In genomic region chr20:39446397-39446796, GRCh38 we compare ENCODE assay signal across 39 cellular contexts.
"Had no signal": no experiment of that assay in that cellular context is flagged by ENCODE, and none has a peak within 500 bp of the region (broad histone marks: within the 10 kb centered on the region; RNA-seq: fewer than 3 reads in every experiment).

No MANE protein-coding gene starts in this region.

- H3K9me3 ChIP-seq: adrenal gland, ascending aorta, body of pancreas, breast epithelium had no signal

- H3K27ac Mint-ChIP-seq: activated naive CD4-positive, alpha-beta T cell treated with anti-CD3 and anti-CD28 coated beads for 36 hours; activated naive CD4-positive, alpha-beta T cell treated with anti-CD3 and anti-CD28 coated beads, Interleukin-2, amount 10 ng/mL, durations not matched to agents 7 days and 5 days; activated naive CD4-positive, alpha-beta T cell treated with anti-CD3 and anti-CD28 coated beads, Interleukin-2, amount 50 U/mL, for 24 hours; activated naive CD4-positive, alpha-beta T cell treated with anti-CD3 and anti-CD28 coated beads, Interleukin-2, amount 50 U/mL, for 72 hours; activated naive CD8-positive, alpha-beta T cell; activated naive CD8-positive, alpha-beta T cell treated with anti-CD3 and anti-CD28 coated beads for 36 hours; activated naive CD8-positive, alpha-beta T cell treated with anti-CD3 and anti-CD28 coated beads, Interleukin-2, amount 10 ng/mL, durations not matched to agents 7 days and 5 days; activated naive CD8-positive, alpha-beta T cell treated with anti-CD3 and anti-CD28 coated beads, Interleukin-2, amount 50 U/mL, for 24 hours; activated T-cell treated with anti-CD3 and anti-CD28 coated beads, Interleukin-2, amount 50 U/mL, for 24 hours; activated T-cell treated with anti-CD3 and anti-CD28 coated beads, Interleukin-2, amount 50 U/mL, for 72 hours; activated T-helper 1 cell treated with anti-CD3 and anti-CD28 coated beads, Interleukin-12 subunit alpha, Interleukin-12 subunit beta, Interleukin-2, Interleukin-4 antibody, amounts not matched to agents 30 ng/mL and 10 ng/mL and 1 ng/mL, durations not matched to agents 14 hours and 24 hours and 36 hours; activated T-helper 17 cell treated with anti-CD3 and anti-CD28 coated beads, Interleukin-2, amount 50 U/mL, for 72 hours; activated T-helper 2 cell treated with anti-CD3 and anti-CD28 coated beads, Interferon-gamma antibody, Interleukin-2, Interleukin-4, amounts not matched to agents 10 μg/mL and 5 μg/mL and 100 μg/mL, durations not matched to agents 14 hours and 24 hours and 36 hours; brain had no signal

- H3K36me3 Mint-ChIP-seq: activated naive CD4-positive, alpha-beta T cell treated with anti-CD3 and anti-CD28 coated beads, Interleukin-2, amount 10 ng/mL, durations not matched to agents 7 days and 5 days; activated naive CD4-positive, alpha-beta T cell treated with anti-CD3 and anti-CD28 coated beads, Interleukin-2, amount 50 U/mL, for 24 hours; activated naive CD4-positive, alpha-beta T cell treated with anti-CD3 and anti-CD28 coated beads, Interleukin-2, amount 50 U/mL, for 72 hours; activated naive CD8-positive, alpha-beta T cell; activated naive CD8-positive, alpha-beta T cell treated with anti-CD3 and anti-CD28 coated beads for 36 hours; activated naive CD8-positive, alpha-beta T cell treated with anti-CD3 and anti-CD28 coated beads, Interleukin-2, amount 10 ng/mL, durations not matched to agents 7 days and 5 days; brain had no signal

- H3K27me3 ChIP-seq: adrenal gland, ascending aorta, body of pancreas, brain microvascular endothelial cell, breast epithelium, cardiac muscle cell had no signal

- H3K4me3 ChIP-seq: adrenal gland, ascending aorta, body of pancreas, breast epithelium, cardiac muscle cell had no signal

- ATAC-seq: activated naive CD4-positive, alpha-beta T cell treated with anti-CD3 and anti-CD28 coated beads, Interleukin-2, amount 50 U/mL, for 72 hours; activated naive CD8-positive, alpha-beta T cell treated with anti-CD3 and anti-CD28 coated beads, Interleukin-2, amount 50 U/mL, for 24 hours; activated T-cell treated with anti-CD3 and anti-CD28 coated beads, Interleukin-2, amount 50 U/mL, for 4 hours; activated T-cell treated with anti-CD3 and anti-CD28 coated beads, Interleukin-2, amount 50 U/mL, for 72 hours; activated T-helper 17 cell treated with anti-CD3 and anti-CD28 coated beads, Interleukin-2, amount 50 U/mL, for 72 hours; body of pancreas had no signal

- DNase-seq: activated effector memory CD4-positive, alpha-beta T cell treated with anti-CD3 and anti-CD28 coated beads, Interleukin-2, amount 50 U/mL, for 16 hours; activated effector memory CD4-positive, alpha-beta T cell treated with Interleukin-2 at 50 U/mL for 16 hours; activated gamma-delta T cell; activated gamma-delta T cell treated with Interleukin-2 at 50 U/mL for 16 hours; activated naive CD4-positive, alpha-beta T cell; activated naive CD4-positive, alpha-beta T cell treated with anti-CD3 and anti-CD28 coated beads for 36 hours; activated naive CD4-positive, alpha-beta T cell treated with anti-CD3 and anti-CD28 coated beads, Interleukin-2, amount 10 ng/mL, durations not matched to agents 7 days and 5 days; activated naive CD4-positive, alpha-beta T cell treated with anti-CD3 and anti-CD28 coated beads, Interleukin-2, amount 50 U/mL, for 16 hours; activated naive CD4-positive, alpha-beta T cell treated with Interleukin-2 at 50 U/mL for 16 hours; activated naive CD8-positive, alpha-beta T cell treated with anti-CD3 and anti-CD28 coated beads for 36 hours; activated naive CD8-positive, alpha-beta T cell treated with anti-CD3 and anti-CD28 coated beads, Interleukin-2, amount 10 ng/mL, durations not matched to agents 7 days and 5 days; activated naive CD8-positive, alpha-beta T cell treated with anti-CD3 and anti-CD28 coated beads, Interleukin-2, amount 50 U/mL, for 24 hours; activated T-cell treated with anti-CD3 and anti-CD28 coated beads, Interleukin-2, amount 50 U/mL, for 24 hours; activated T-cell treated with anti-CD3 and anti-CD28 coated beads, Interleukin-2, amount 50 U/mL, for 4 hours; activated T-cell treated with anti-CD3 and anti-CD28 coated beads, Interleukin-2, amount 50 U/mL, for 48 hours; activated T-cell treated with anti-CD3 and anti-CD28 coated beads, Interleukin-2, amount 50 U/mL, for 72 hours; adrenal gland; amniotic stem cell; amygdala; anterior cingulate cortex; aorta; body of pancreas; brain microvascular endothelial cell; caudate nucleus; central memory CD4-positive, alpha-beta T cell; cerebellar nuclear complex had no signal

- H3K9me3 Mint-ChIP-seq: activated naive CD4-positive, alpha-beta T cell treated with anti-CD3 and anti-CD28 coated beads for 36 hours; activated naive CD4-positive, alpha-beta T cell treated with anti-CD3 and anti-CD28 coated beads, Interleukin-2, amount 10 ng/mL, durations not matched to agents 7 days and 5 days; activated naive CD4-positive, alpha-beta T cell treated with anti-CD3 and anti-CD28 coated beads, Interleukin-2, amount 50 U/mL, for 24 hours; activated naive CD8-positive, alpha-beta T cell treated with anti-CD3 and anti-CD28 coated beads for 36 hours; activated naive CD8-positive, alpha-beta T cell treated with anti-CD3 and anti-CD28 coated beads, Interleukin-2, amount 10 ng/mL, durations not matched to agents 7 days and 5 days; activated naive CD8-positive, alpha-beta T cell treated with anti-CD3 and anti-CD28 coated beads, Interleukin-2, amount 50 U/mL, for 24 hours; activated T-cell treated with anti-CD3 and anti-CD28 coated beads, Interleukin-2, amount 50 U/mL, for 24 hours; activated T-cell treated with anti-CD3 and anti-CD28 coated beads, Interleukin-2, amount 50 U/mL, for 4 hours; activated T-cell treated with anti-CD3 and anti-CD28 coated beads, Interleukin-2, amount 50 U/mL, for 72 hours; activated T-helper 1 cell treated with anti-CD3 and anti-CD28 coated beads, Interleukin-12 subunit alpha, Interleukin-12 subunit beta, Interleukin-2, Interleukin-4 antibody, amounts not matched to agents 30 ng/mL and 10 ng/mL and 1 ng/mL, durations not matched to agents 14 hours and 24 hours and 36 hours; activated T-helper 17 cell treated with anti-CD3 and anti-CD28 coated beads, Interleukin-2, amount 50 U/mL, for 72 hours; activated T-helper 2 cell treated with anti-CD3 and anti-CD28 coated beads, Interferon-gamma antibody, Interleukin-2, Interleukin-4, amounts not matched to agents 10 μg/mL and 5 μg/mL and 100 μg/mL, durations not matched to agents 14 hours and 24 hours and 36 hours; brain; central memory CD8-positive, alpha-beta T cell had no signal

- H3K36me3 ChIP-seq: adrenal gland, ascending aorta, brain microvascular endothelial cell, breast epithelium, cardiac muscle cell had no signal

- H3K27ac ChIP-seq: adrenal gland, ascending aorta, body of pancreas, brain microvascular endothelial cell, breast epithelium, cardiac muscle cell had no signal

- FAIRE-seq: astrocyte, bronchial epithelial cell had no signal

- H3K4me3 Mint-ChIP-seq: activated naive CD4-positive, alpha-beta T cell treated with anti-CD3 and anti-CD28 coated beads for 36 hours; activated naive CD4-positive, alpha-beta T cell treated with anti-CD3 and anti-CD28 coated beads, Interleukin-2, amount 10 ng/mL, durations not matched to agents 7 days and 5 days; activated naive CD4-positive, alpha-beta T cell treated with anti-CD3 and anti-CD28 coated beads, Interleukin-2, amount 50 U/mL, for 24 hours; activated naive CD8-positive, alpha-beta T cell; activated naive CD8-positive, alpha-beta T cell treated with anti-CD3 and anti-CD28 coated beads for 36 hours; activated naive CD8-positive, alpha-beta T cell treated with anti-CD3 and anti-CD28 coated beads, Interleukin-2, amount 10 ng/mL, durations not matched to agents 7 days and 5 days; activated naive CD8-positive, alpha-beta T cell treated with anti-CD3 and anti-CD28 coated beads, Interleukin-2, amount 50 U/mL, for 24 hours; activated T-cell treated with anti-CD3 and anti-CD28 coated beads, Interleukin-2, amount 50 U/mL, for 24 hours; activated T-cell treated with anti-CD3 and anti-CD28 coated beads, Interleukin-2, amount 50 U/mL, for 4 hours; activated T-cell treated with anti-CD3 and anti-CD28 coated beads, Interleukin-2, amount 50 U/mL, for 72 hours; activated T-helper 1 cell treated with anti-CD3 and anti-CD28 coated beads, Interleukin-12 subunit alpha, Interleukin-12 subunit beta, Interleukin-2, Interleukin-4 antibody, amounts not matched to agents 30 ng/mL and 10 ng/mL and 1 ng/mL, durations not matched to agents 14 hours and 24 hours and 36 hours; activated T-helper 17 cell treated with anti-CD3 and anti-CD28 coated beads, Interleukin-2, amount 50 U/mL, for 72 hours; brain; central memory CD8-positive, alpha-beta T cell had no signal

- H3K4me1 ChIP-seq: adrenal gland, ascending aorta, body of pancreas, breast epithelium had no signal

- H3K4me1 Mint-ChIP-seq: activated naive CD4-positive, alpha-beta T cell treated with anti-CD3 and anti-CD28 coated beads, Interleukin-2, amount 10 ng/mL, durations not matched to agents 7 days and 5 days; activated naive CD4-positive, alpha-beta T cell treated with anti-CD3 and anti-CD28 coated beads, Interleukin-2, amount 50 U/mL, for 24 hours; activated naive CD8-positive, alpha-beta T cell treated with anti-CD3 and anti-CD28 coated beads for 36 hours; activated naive CD8-positive, alpha-beta T cell treated with anti-CD3 and anti-CD28 coated beads, Interleukin-2, amount 10 ng/mL, durations not matched to agents 7 days and 5 days; activated naive CD8-positive, alpha-beta T cell treated with anti-CD3 and anti-CD28 coated beads, Interleukin-2, amount 50 U/mL, for 24 hours; activated T-helper 17 cell treated with anti-CD3 and anti-CD28 coated beads, Interleukin-2, amount 50 U/mL, for 72 hours; brain; central memory CD8-positive, alpha-beta T cell had no signal

- H3K27me3 Mint-ChIP-seq: activated naive CD4-positive, alpha-beta T cell treated with anti-CD3 and anti-CD28 coated beads, Interleukin-2, amount 10 ng/mL, durations not matched to agents 7 days and 5 days; activated naive CD4-positive, alpha-beta T cell treated with anti-CD3 and anti-CD28 coated beads, Interleukin-2, amount 50 U/mL, for 24 hours; activated naive CD8-positive, alpha-beta T cell treated with anti-CD3 and anti-CD28 coated beads for 36 hours; activated naive CD8-positive, alpha-beta T cell treated with anti-CD3 and anti-CD28 coated beads, Interleukin-2, amount 10 ng/mL, durations not matched to agents 7 days and 5 days; activated T-cell treated with anti-CD3 and anti-CD28 coated beads, Interleukin-2, amount 50 U/mL, for 24 hours; central memory CD8-positive, alpha-beta T cell had no signal
